2 cellular contexts compared by ENCODE assay signal in genomic region chr19:12208221-12208620, GRCh38.
TF ChIP-seq lines count a peak whose summit lies in the region.

No MANE protein-coding gene starts in this region.

TF ChIP-seq in HEK293, 187 proteins besides CTCF, POLR2A, EP300 and RAD21:
- TF ChIP-seq ZNF140 (tag by site-specific recombination; IDR thresholded peaks at IDR 0.05) (no peak), ZNF221 (tag by site-specific recombination; IDR thresholded peaks at IDR 0.05; ENCODE audit: borderline replicate concordance) (no peak), ZNF555 (tag by site-specific recombination; conservative IDR thresholded peaks at IDR 0.05) (no peak), SETDB1 (IDR thresholded peaks at IDR 0.05; ENCODE audit: insufficient read length, low read length) (peak; percentile 86), ZNF585B (tag by site-specific recombination; IDR thresholded peaks at IDR 0.05) (no peak), ZNF10 (tag by site-specific recombination; IDR thresholded peaks at IDR 0.05) (no peak), ZNF121 (tag by site-specific recombination; IDR thresholded peaks at IDR 0.05) (no peak), ZBTB20 (tag by site-specific recombination; IDR thresholded peaks at IDR 0.05) (no peak), ZNF623 (tag by site-specific recombination; IDR thresholded peaks at IDR 0.05) (no peak)

TF ChIP-seq in K562, 482 proteins besides CTCF, POLR2A, EP300 and RAD21:
- TF ChIP-seq ZNF75A (CRISPR knock-in tag; IDR thresholded peaks at IDR 0.05) (peak; percentile 94), RNF219 (CRISPR knock-in tag; IDR thresholded peaks at IDR 0.05) (no peak), L3MBTL2 (IDR thresholded peaks at IDR 0.05) (no peak), SRF (CRISPR knock-in tag; IDR thresholded peaks at IDR 0.05) (no peak), E2F4 (CRISPR knock-in tag; IDR thresholded peaks at IDR 0.05; ENCODE audit: low read depth) (no peak), ETV6 (IDR thresholded peaks at IDR 0.05; ENCODE audit: borderline replicate concordance in 1 of 2, low read depth in 2 of 2, low read length in 1 of 2) (no peak), ETV6 (CRISPR knock-in tag; IDR thresholded peaks at IDR 0.05; ENCODE audit: borderline replicate concordance) (no peak), ZNF57 (CRISPR knock-in tag; IDR thresholded peaks at IDR 0.05) (no peak), E4F1 (CRISPR knock-in tag; IDR thresholded peaks at IDR 0.05; ENCODE audit: borderline replicate concordance) (no peak)
